In genomic region chr2:24820598-24821432, GRCh38 we compare ENCODE assay signal across 14 cellular contexts. TPM values are rescaled to one million over a fixed set of nuclear protein-coding genes. Genes with fewer than 3 reads are reported as not detected.
DNase-seq lines count a peak whose midpoint lies in the region; ATAC-seq, FAIRE-seq and TF ChIP-seq lines count a peak whose summit lies in the region.
"Had no signal": no experiment of that assay in that cellular context is flagged by ENCODE, and none has a peak within 500 bp of the region (broad histone marks: within the 10 kb centered on the region; RNA-seq: fewer than 3 reads in every experiment).

No MANE protein-coding gene starts in this region.

- TF ChIP-seq POLR2A in suprapubic skin (IDR thresholded peaks at IDR 0.05), result no peak

- H3K79me2 ChIP-seq in DND-41 (ENCODE audit: insufficient read depth, low read length) (peaks cover 11% of the 10 kb centered on the region; the same call in 1 of the 2 replicates), osteoblast (ENCODE audit: insufficient read depth, low read length) (peaks cover 11% of the 10 kb centered on the region)

- H3K4me2 ChIP-seq in DND-41 (ENCODE audit: insufficient read depth, low read length) (no peak overlapping the region), osteoblast (ENCODE audit: insufficient read depth, low read length) (no peak overlapping the region)

- no peaks in the 10 kb centered on the region for H3K4me1 ChIP-seq in DND-41 (ENCODE audit: insufficient read depth, low read length)
- no peaks in the 10 kb centered on the region for H3K4me1 ChIP-seq in colonic mucosa
- peaks cover 22% of the 10 kb centered on the region for H3K4me1 ChIP-seq in osteoblast (ENCODE audit: insufficient read depth, low read length)
- H3K4me1 ChIP-seq in suprapubic skin, result no peaks in the 10 kb centered on the region
- H3K4me1 ChIP-seq: left lung had no signal

- no peak for TF ChIP-seq EP300 in suprapubic skin (IDR thresholded peaks at IDR 0.05)

- DNase-seq in DND-41 (peak; percentile 5), HTR-8/SVneo (ENCODE audit: insufficient read length, low spot score) (no peak), colonic mucosa (peak; percentile 16), osteoblast (ENCODE audit: insufficient read length, low spot score, missing footprints) (peak; percentile 52), NCI-H1105 (lab: John Stamatoyannopoulos, UW) (no peak), suprapubic skin (ENCODE audit: low spot score in 2 of 2) (no peak), KG1 (lab: John Stamatoyannopoulos, UW) (no peak), NCI-H2029 treated with DMSO at 0.1 percent for 48 hours (lab: John Stamatoyannopoulos, UW) (no peak)
- DNase-seq: body of pancreas; CD4-positive, alpha-beta T cell; NCI-H510A; substantia nigra; T-helper 2 cell had no signal

- peak; percentile 13 for FAIRE-seq in HTR-8/SVneo (lab: Jason Lieb, UNC)

- no peak overlapping the region for H3K27ac ChIP-seq in DND-41 (ENCODE audit: low read length)
- H3K27ac ChIP-seq in colonic mucosa, result no peak overlapping the region
- no peak overlapping the region for H3K27ac ChIP-seq in osteoblast (ENCODE audit: low read depth, low read length)
- H3K27ac ChIP-seq in suprapubic skin, result no peak overlapping the region
- H3K27ac ChIP-seq: body of pancreas, left lung had no signal

- no peak overlapping the region for H3K9ac ChIP-seq in DND-41 (ENCODE audit: low read depth, low read length)
- H3K9ac ChIP-seq in colonic mucosa (ENCODE audit: low read depth in 2 of 2, low read length in 2 of 2), result no peak overlapping the region

- TF ChIP-seq CTCF in DND-41 (IDR thresholded peaks at IDR 0.05; ENCODE audit: borderline replicate concordance, extremely low read depth, low read length, poor library complexity, severe bottlenecking), result no peak
- no peak for TF ChIP-seq CTCF in colonic mucosa (IDR thresholded peaks at IDR 0.05)
- TF ChIP-seq CTCF in osteoblast (IDR thresholded peaks at IDR 0.05; ENCODE audit: extremely low read depth, low read depth, low read length), result no peak
- TF ChIP-seq CTCF in suprapubic skin (IDR thresholded peaks at IDR 0.05), result no peak

- H3K4me3 ChIP-seq in DND-41 (ENCODE audit: low read depth in 1 of 2, low read length in 2 of 2) (no peak overlapping the region), colonic mucosa (no peak overlapping the region), osteoblast (ENCODE audit: insufficient read depth, low read length) (no peak overlapping the region), suprapubic skin (no peak overlapping the region)
- H3K4me3 ChIP-seq: body of pancreas, left lung had no signal

- intact Hi-C loops in colonic mucosa (cut with DNase I), result loop anchor here (10.0 kb wide), 2 partner anchors 206 to 304 kb away; no protein-coding TSS in a partner anchor

- 0 out of 3 replicates have a peak, but pooled peaks have one; percentile 3 for ATAC-seq in DND-41 (ENCODE audit: insufficient read depth, low read depth)
- ATAC-seq: body of pancreas, left lung had no signal

- H4K20me1 ChIP-seq in DND-41 (ENCODE audit: insufficient read depth, low read length) (peaks cover 22% of the 10 kb centered on the region), osteoblast (ENCODE audit: insufficient read depth, low read length) (no peaks in the 10 kb centered on the region)

- peaks cover 99% of the 10 kb centered on the region for H3K36me3 ChIP-seq in DND-41 (ENCODE audit: insufficient read depth, low read length)
- H3K36me3 ChIP-seq in colonic mucosa, result no peaks in the 10 kb centered on the region
- peaks cover 49% of the 10 kb centered on the region for H3K36me3 ChIP-seq in osteoblast (ENCODE audit: insufficient read depth, low read length)
- H3K36me3 ChIP-seq in suprapubic skin, result peaks cover 65% of the 10 kb centered on the region

- H2AFZ ChIP-seq in DND-41 (ENCODE audit: low read depth, low read length) (no peak overlapping the region), osteoblast (ENCODE audit: low read length) (no peak overlapping the region)

- H3K9me3 ChIP-seq in DND-41 (ENCODE audit: insufficient read depth, low read length, severe bottlenecking) (no peaks in the 10 kb centered on the region), colonic mucosa (no peaks in the 10 kb centered on the region), osteoblast (ENCODE audit: low read depth, low read length) (no peaks in the 10 kb centered on the region), suprapubic skin (no peaks in the 10 kb centered on the region)
- H3K9me3 ChIP-seq: body of pancreas, left lung had no signal

- H3K27me3 ChIP-seq in DND-41 (ENCODE audit: insufficient read depth, low read length, poor library complexity) (no peaks in the 10 kb centered on the region), colonic mucosa (no peaks in the 10 kb centered on the region), osteoblast (ENCODE audit: insufficient read depth, low read length) (no peaks in the 10 kb centered on the region), suprapubic skin (no peaks in the 10 kb centered on the region)
- H3K27me3 ChIP-seq: body of pancreas, left lung had no signal

- WGBS in suprapubic skin, result 91% methylated on average over 16 of the region's 17 CpGs

RNA-seq across cellular contexts. Expression of gene CENPO, which starts 27.6 kb away (rescaled TPM):
- total RNA-seq in colonic mucosa, result 10 to 100 TPM in 1 of 2 donors, 1 to 10 TPM in 1; 6.8 to 26.8 TPM
- total RNA-seq in osteoblast, result 8.0 and 9.1 TPM in 2 replicates
- total RNA-seq in suprapubic skin, result 10 to 100 TPM in 1 of 4 donors, 1 to 10 TPM in 3; 3.5 to 12.2 (median 7.7) TPM

RNA-seq across cellular contexts. Expression of gene PTRHD1, which starts 27.6 kb away (rescaled TPM):
- total RNA-seq in colonic mucosa (10 to 100 TPM; 38.2 to 47.6 TPM), osteoblast (21.5 and 25.0 TPM in 2 replicates), suprapubic skin (10 to 100 TPM; 22.9 to 53.3 (median 31.6) TPM)

Comparison
In these comparisons a context has a peak if more than half of its experiments do, and no peak if none do; other contexts are left out.
1. DNase-seq: peak in DND-41 (single experiment), colonic mucosa (single experiment) and osteoblast (single experiment); none in HTR-8/SVneo (single experiment), NCI-H1105 (single experiment), suprapubic skin (0 of 2), KG1 (single experiment) and NCI-H2029 treated with DMSO at 0.1 percent for 48 hours (single experiment).